ENCODE assay signal across 16 cellular contexts in the genomic region with DNA sequence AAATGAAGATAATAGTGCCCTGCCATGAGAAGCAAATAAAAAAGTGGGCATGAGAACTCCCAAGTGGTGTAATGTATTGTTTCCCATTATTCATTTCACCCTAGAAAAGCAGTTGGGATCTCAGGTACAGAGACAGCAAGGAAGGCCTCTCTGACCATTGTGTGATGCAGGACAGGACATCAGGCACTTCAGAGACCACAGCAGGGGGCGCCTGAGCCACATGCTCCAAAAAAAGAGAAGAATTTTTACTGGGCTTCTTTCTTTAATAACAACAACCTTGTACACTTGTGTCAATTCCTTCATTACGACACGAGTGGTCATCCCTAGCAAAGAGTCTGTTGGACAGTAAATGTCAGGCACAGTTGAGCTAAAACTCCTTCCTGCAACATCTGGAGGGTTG.
DNase-seq lines count a peak whose midpoint lies in the region; ATAC-seq and TF ChIP-seq lines count a peak whose summit lies in the region.
"Had no signal": no experiment of that assay in that cellular context is flagged by ENCODE, and none has a peak within 500 bp of the region (broad histone marks: within the 10 kb centered on the region; RNA-seq: fewer than 3 reads in every experiment).

No MANE protein-coding gene starts in this region.

- ATAC-seq in GM18520 (IDR thresholded peaks at IDR 0.05; ENCODE audit: unreplicated experiment) = no peak
- ATAC-seq: activated T-cell treated with anti-CD3 and anti-CD28 coated beads, Interleukin-2, amount 50 U/mL, for 72 hours had no signal

- H3K9me3 ChIP-seq in SJCRH30 (replicated peaks) = no peaks in the 10 kb centered on the region
- no peaks in the 10 kb centered on the region for H3K9me3 ChIP-seq in effector memory CD4-positive, alpha-beta T cell (ENCODE audit: control insufficient read depth, low read length)

- H3K27ac ChIP-seq in C4-2B (no peak overlapping the region), SJCRH30 (no peak overlapping the region)
- H3K27ac ChIP-seq in effector memory CD4-positive, alpha-beta T cell (ENCODE audit: insufficient read depth, low read length, poor library complexity, severe bottlenecking) = no peak overlapping the region
- H3K27ac ChIP-seq: epithelial cell of prostate had no signal

- H3K4me3 ChIP-seq in SJCRH30 = no peak overlapping the region
- no peak overlapping the region for H3K4me3 ChIP-seq in effector memory CD4-positive, alpha-beta T cell (ENCODE audit: insufficient read depth, low read depth, low read length, poor library complexity, severe bottlenecking)

- no peaks in the 10 kb centered on the region for H3K4me1 ChIP-seq in SJCRH30
- no peaks in the 10 kb centered on the region for H3K4me1 ChIP-seq in effector memory CD4-positive, alpha-beta T cell (ENCODE audit: control insufficient read depth, insufficient read depth, low read length, poor library complexity, severe bottlenecking)

- no peaks in the 10 kb centered on the region; the same call in 1 of the 2 replicates for H3K27me3 ChIP-seq in SJCRH30
- H3K27me3 ChIP-seq in effector memory CD4-positive, alpha-beta T cell (replicated peaks; ENCODE audit: control insufficient read depth, insufficient read depth, low read length, poor library complexity, severe bottlenecking) = no peaks in the 10 kb centered on the region

- DNase-seq in GM20000 (ENCODE audit: low spot score) (no peak), SJCRH30 (peak; percentile 4 to 31), iPS-NIHi7 (ENCODE audit: extremely low spot score) (peak; percentile 26), NCI-H2107 (lab: John Stamatoyannopoulos, UW) (no peak)
- DNase-seq in effector memory CD4-positive, alpha-beta T cell = no peak
- DNase-seq in activated CD4-positive, CD25-positive, alpha-beta regulatory T cell treated with anti-CD3 and anti-CD28 coated beads, Interleukin-2, amount 50 U/mL, for 72 hours = no peak
- DNase-seq: activated CD4-positive, alpha-beta T cell treated with anti-CD3 and anti-CD28 coated beads, Interleukin-2, amount 50 U/mL, for 4 hours; activated T-cell treated with anti-CD3 and anti-CD28 coated beads, Interleukin-2, amount 50 U/mL, for 72 hours; HFFc6; kidney glomerular epithelial cell; NCI-H1436; small intestine; stimulated activated naive CD4-positive, alpha-beta T cell had no signal

- TF ChIP-seq CTCF in C4-2B (conservative IDR thresholded peaks at IDR 0.05) (peak; percentile 53), GM20000 (IDR thresholded peaks at IDR 0.05; ENCODE audit: extremely low read depth, missing control alignments) (peak; percentile 28)

- H3K36me3 ChIP-seq in SJCRH30 = no peaks in the 10 kb centered on the region
- no peaks in the 10 kb centered on the region for H3K36me3 ChIP-seq in effector memory CD4-positive, alpha-beta T cell (ENCODE audit: control insufficient read depth, insufficient read depth, low read length)

Comparison
In these comparisons a context has a peak if more than half of its experiments do, and no peak if none do; other contexts are left out.
1. DNase-seq: peak in SJCRH30 (2 of 2) and iPS-NIHi7 (single experiment); none in GM20000 (single experiment), effector memory CD4-positive, alpha-beta T cell (0 of 3), activated CD4-positive, CD25-positive, alpha-beta regulatory T cell treated with anti-CD3 and anti-CD28 coated beads, Interleukin-2, amount 50 U/mL, for 72 hours (single experiment) and NCI-H2107 (single experiment).